8 cellular contexts compared by ENCODE assay signal in the genomic region with DNA sequence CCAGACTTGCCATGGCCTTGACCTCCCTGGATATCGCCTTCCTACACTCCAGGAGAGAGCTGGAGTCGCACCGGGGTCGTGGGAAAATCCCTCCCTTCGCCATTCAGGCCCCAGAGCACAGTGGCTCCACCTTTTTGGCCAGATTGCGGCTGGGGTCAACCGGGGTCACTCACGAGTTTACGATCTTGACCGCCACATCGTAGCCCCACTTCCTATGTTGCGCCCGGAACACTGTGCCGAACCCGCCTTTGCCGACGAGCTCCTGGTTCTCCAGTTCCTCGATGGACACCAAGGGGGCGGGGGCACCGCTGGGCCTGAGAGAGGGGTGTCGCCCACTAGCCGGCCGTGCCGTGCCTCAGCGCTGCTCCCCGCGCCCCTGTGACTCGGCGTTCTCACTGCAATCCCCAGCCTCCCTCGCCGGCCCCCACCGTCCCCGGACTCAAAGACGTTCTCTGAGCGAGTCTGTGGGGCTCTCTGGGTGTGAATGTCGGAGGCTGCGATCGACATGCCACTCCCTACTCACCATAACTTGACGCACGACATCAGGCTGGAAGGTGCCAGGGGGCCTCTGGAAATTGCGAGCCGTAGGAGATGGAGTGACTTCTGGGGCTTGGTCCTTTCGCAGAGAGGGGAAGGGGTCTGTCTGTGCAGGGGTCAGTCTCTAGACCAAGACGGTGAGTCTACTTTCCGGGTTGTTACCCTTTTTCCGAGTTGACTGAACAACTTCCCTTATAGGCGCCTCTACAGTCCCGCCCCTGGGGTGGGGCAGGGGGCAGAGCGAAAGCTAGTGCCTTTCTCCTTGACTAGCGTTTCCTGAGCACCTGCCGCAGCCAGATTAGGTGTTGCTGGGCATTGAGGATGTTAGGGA.
A peak's percentile ranks its signal among the peaks of the same experiment; 100 is the strongest.
DNase-seq lines count a peak whose midpoint lies in the region; ATAC-seq and TF ChIP-seq lines count a peak whose summit lies in the region.

A gene (minus strand): TSS at position 708 of the 868 bp plus-strand sequence. CDS start 165 bp downstream, at position 543.

- H3K36me3 ChIP-seq in duodenal mucosa (ENCODE audit: control insufficient read depth in 1 of 2, insufficient read depth in 2 of 2, low read length in 2 of 2) (peaks cover 7 to 25% of the 10 kb centered on the region in 2 donors), mucosa of stomach (ENCODE audit: control insufficient read depth, insufficient read depth, low read length) (peaks cover 5% of the 10 kb centered on the region), stomach smooth muscle (ENCODE audit: control insufficient read depth in 2 of 2, insufficient read depth in 2 of 2, low read length in 2 of 2) (no peaks in the 10 kb centered on the region)

- H3K9ac ChIP-seq in duodenal mucosa (ENCODE audit: low read depth in 1 of 2, low read length in 2 of 2): peak within 1 kb of the TSS; percentile 88 to 90
- peak within 1 kb of the TSS; percentile 91 for H3K9ac ChIP-seq in mucosa of stomach (ENCODE audit: low read length)
- H3K9ac ChIP-seq in stomach smooth muscle (ENCODE audit: low read length in 2 of 2): no peak within 1 kb of the TSS

- H3K9me3 ChIP-seq in duodenal mucosa (ENCODE audit: control insufficient read depth in 1 of 2, low read length in 2 of 2) (no peaks in the 10 kb centered on the region), mucosa of stomach (ENCODE audit: control insufficient read depth, low read length) (no peaks in the 10 kb centered on the region), stomach smooth muscle (ENCODE audit: control insufficient read depth in 2 of 2, low read length in 2 of 2) (no peaks in the 10 kb centered on the region)

- peaks cover 8 to 16% of the 10 kb centered on the region in 2 donors for H3K27me3 ChIP-seq in duodenal mucosa (ENCODE audit: control insufficient read depth in 1 of 2, insufficient read depth in 2 of 2, low read length in 2 of 2)
- peaks cover 7% of the 10 kb centered on the region for H3K27me3 ChIP-seq in mucosa of stomach (ENCODE audit: control insufficient read depth, insufficient read depth, low read length)
- H3K27me3 ChIP-seq in stomach smooth muscle (ENCODE audit: control insufficient read depth in 1 of 2, insufficient read depth in 2 of 2, low read length in 2 of 2): peaks cover 28 to 32% of the 10 kb centered on the region in 2 donors

- peak; percentile 66 for TF ChIP-seq POLR2A in GM19193 (IDR thresholded peaks at IDR 0.05; ENCODE audit: extremely low read depth, insufficient read depth, insufficient read length)

- peak; percentile 49 to 56 for DNase-seq in activated CD4-positive, alpha-beta T cell treated with anti-CD3 and anti-CD28 coated beads for 24 hours (ENCODE audit: low read depth in 2 of 2)
- DNase-seq in inferior parietal cortex (ENCODE audit: extremely low spot score) (no peak), NCI-H146 treated with DMSO at 0.1 percent for 48 hours (lab: John Stamatoyannopoulos, UW; ENCODE audit: unreplicated experiment) (no peak)

- H3K4me3 ChIP-seq in duodenal mucosa (ENCODE audit: low read depth in 1 of 2, low read length in 2 of 2) (peak within 1 kb of the TSS; percentile 88 to 95), mucosa of stomach (ENCODE audit: low read length) (peak within 1 kb of the TSS; percentile 93), stomach smooth muscle (ENCODE audit: low read length in 2 of 2) (peak within 1 kb of the TSS; percentile 46 to 61)

- peak within 1 kb of the TSS; percentile 60 for H3K27ac ChIP-seq in duodenal mucosa (ENCODE audit: low read depth, low read length)
- H3K27ac ChIP-seq in stomach smooth muscle (ENCODE audit: low read length): peak within 1 kb of the TSS; percentile 24

- peak; percentile 77 for ATAC-seq in HG03196 (IDR thresholded peaks at IDR 0.05; ENCODE audit: unreplicated experiment)

- H3K4me1 ChIP-seq in duodenal mucosa (ENCODE audit: control insufficient read depth in 1 of 2, insufficient read depth in 2 of 2, low read length in 2 of 2): peaks cover 26 to 28% of the 10 kb centered on the region in 2 donors
- peaks cover 32% of the 10 kb centered on the region for H3K4me1 ChIP-seq in mucosa of stomach (ENCODE audit: control insufficient read depth, insufficient read depth, low read length)
- H3K4me1 ChIP-seq in stomach smooth muscle (ENCODE audit: control insufficient read depth, insufficient read depth, low read length): peaks cover 4% of the 10 kb centered on the region

Comparison
In these comparisons a context has a peak if more than half of its experiments do, and no peak if none do; other contexts are left out.
1. DNase-seq: peak in activated CD4-positive, alpha-beta T cell treated with anti-CD3 and anti-CD28 coated beads for 24 hours (2 of 2); none in inferior parietal cortex (single experiment) and NCI-H146 treated with DMSO at 0.1 percent for 48 hours (single experiment).
2. H3K9ac ChIP-seq: peak in duodenal mucosa (2 of 2) and mucosa of stomach (single experiment); none in stomach smooth muscle (0 of 2).
3. Peak in every context shown above with its lines, with median percentiles within 50 percentile points of each other: H3K4me3 ChIP-seq.